ENCODE assay signal across 1 cellular context in the genomic region with DNA sequence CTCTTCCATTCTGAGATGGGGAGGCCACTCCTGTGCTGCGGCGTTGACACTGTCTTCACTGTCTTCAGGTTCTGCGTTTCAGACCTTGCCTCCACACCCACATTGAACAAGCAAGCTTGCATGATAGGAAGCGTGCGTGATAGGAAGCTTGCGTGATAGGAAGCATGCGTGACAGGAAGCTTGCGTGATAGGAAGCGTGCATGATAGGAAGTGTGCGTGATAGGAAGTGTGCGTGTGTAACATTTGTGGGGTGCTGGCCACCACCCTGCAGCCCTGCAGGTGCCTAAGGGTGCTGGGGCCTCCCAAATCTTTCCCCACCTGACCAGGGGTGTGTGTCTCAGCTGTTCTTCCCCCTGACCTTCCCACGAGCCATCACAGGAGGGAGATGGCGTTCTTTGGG.
TF ChIP-seq lines count a peak whose summit lies in the region.

No MANE protein-coding gene starts in this region.

TF ChIP-seq in IMR-90, 13 proteins besides CTCF, POLR2A, EP300 and RAD21:
- TF ChIP-seq NFE2L2 (IDR thresholded peaks at IDR 0.05; ENCODE audit: low read depth, low read length): no peak
- no peak for TF ChIP-seq MAZ (IDR thresholded peaks at IDR 0.05; ENCODE audit: borderline replicate concordance, low read depth, low read length)
- TF ChIP-seq FOS (IDR thresholded peaks at IDR 0.05; ENCODE audit: low read depth, low read length): no peak
- no peak for TF ChIP-seq CHD1 (IDR thresholded peaks at IDR 0.05; ENCODE audit: low read depth, low read length)
- no peak for TF ChIP-seq CEBPB (IDR thresholded peaks at IDR 0.05; ENCODE audit: low read depth, low read length)
- TF ChIP-seq RFX5 (IDR thresholded peaks at IDR 0.05; ENCODE audit: low read depth, low read length): no peak
- TF ChIP-seq, protein P1, sequence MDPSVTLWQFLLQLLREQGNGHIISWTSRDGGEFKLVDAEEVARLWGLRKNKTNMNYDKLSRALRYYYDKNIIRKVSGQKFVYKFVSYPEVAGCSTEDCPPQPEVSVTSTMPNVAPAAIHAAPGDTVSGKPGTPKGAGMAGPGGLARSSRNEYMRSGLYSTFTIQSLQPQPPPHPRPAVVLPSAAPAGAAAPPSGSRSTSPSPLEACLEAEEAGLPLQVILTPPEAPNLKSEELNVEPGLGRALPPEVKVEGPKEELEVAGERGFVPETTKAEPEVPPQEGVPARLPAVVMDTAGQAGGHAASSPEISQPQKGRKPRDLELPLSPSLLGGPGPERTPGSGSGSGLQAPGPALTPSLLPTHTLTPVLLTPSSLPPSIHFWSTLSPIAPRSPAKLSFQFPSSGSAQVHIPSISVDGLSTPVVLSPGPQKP (IDR thresholded peaks at IDR 0.05; ENCODE audit: borderline replicate concordance, low read depth, low read length): no peak
- no peak for TF ChIP-seq MAFK (IDR thresholded peaks at IDR 0.05; ENCODE audit: low read depth, low read length)
- TF ChIP-seq, protein P2, sequence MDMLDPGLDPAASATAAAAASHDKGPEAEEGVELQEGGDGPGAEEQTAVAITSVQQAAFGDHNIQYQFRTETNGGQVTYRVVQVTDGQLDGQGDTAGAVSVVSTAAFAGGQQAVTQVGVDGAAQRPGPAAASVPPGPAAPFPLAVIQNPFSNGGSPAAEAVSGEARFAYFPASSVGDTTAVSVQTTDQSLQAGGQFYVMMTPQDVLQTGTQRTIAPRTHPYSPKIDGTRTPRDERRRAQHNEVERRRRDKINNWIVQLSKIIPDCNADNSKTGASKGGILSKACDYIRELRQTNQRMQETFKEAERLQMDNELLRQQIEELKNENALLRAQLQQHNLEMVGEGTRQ (IDR thresholded peaks at IDR 0.05; ENCODE audit: low read depth, low read length): no peak
